ENCODE assay signal across 21 cellular contexts in genomic region chr15:57538822-57539221, GRCh38. TPM values are rescaled to one million over a fixed set of nuclear protein-coding genes. Genes with fewer than 3 reads are reported as not detected.
"Had no signal": no experiment of that assay in that cellular context is flagged by ENCODE, and none has a peak within 500 bp of the region (broad histone marks: within the 10 kb centered on the region; RNA-seq: fewer than 3 reads in every experiment).

No MANE protein-coding gene starts in this region.

- H3K4me1 Mint-ChIP-seq: naive thymus-derived CD8-positive, alpha-beta T cell had no signal

- H3K27ac ChIP-seq: epithelial cell of prostate, esophagus muscularis mucosa, gastrocnemius medialis, heart right ventricle, right atrium auricular region, tibial nerve, upper lobe of right lung had no signal

- DNase-seq: cortex of kidney; effector memory CD4-positive, alpha-beta T cell; gastrocnemius medialis; heart right ventricle; hypothalamus; mammary epithelial cell; mucosa of descending colon; naive thymus-derived CD8-positive, alpha-beta T cell; occipital lobe; stimulated activated CD4-positive, alpha-beta T cell treated with anti-CD3 and anti-CD28 coated beads, Interleukin-4, amount 100 ng/mL, for 1 hour; stimulated activated CD8-positive, alpha-beta memory T cell treated with anti-CD3 and anti-CD28 coated beads, Interleukin-4, amount 100 ng/mL, for 48 hours; upper lobe of right lung had no signal

- H3K4me1 ChIP-seq: gastrocnemius medialis, upper lobe of right lung had no signal

- H3K36me3 ChIP-seq: gastrocnemius medialis, right atrium auricular region, upper lobe of right lung, vagina had no signal

- H3K4me3 ChIP-seq: esophagus muscularis mucosa, gastrocnemius medialis, heart right ventricle, mucosa of descending colon, right atrium auricular region, tibial nerve, upper lobe of right lung, vagina had no signal

- H3K27me3 ChIP-seq: esophagus muscularis mucosa, gastrocnemius medialis, heart right ventricle, right atrium auricular region, tibial nerve, upper lobe of right lung, vagina had no signal

- H3K4me3 Mint-ChIP-seq: naive thymus-derived CD8-positive, alpha-beta T cell; neural crest cell; stimulated activated memory B cell treated with anti-CD40 and anti-IgM and Interleukin-4, amounts not matched to agents 10 μg/mL and 1 μg/mL and 100 μg/mL, for 72 hours; stimulated activated naive CD8-positive, alpha-beta T cell treated with anti-CD3 and anti-CD28 coated beads, Interleukin-15, Interleukin-2, amounts not matched to agents 100 ng/mL and 50 ng/mL, for 24 hours had no signal

- H3K9me3 ChIP-seq: esophagus muscularis mucosa, gastrocnemius medialis, heart right ventricle, mucosa of descending colon, right atrium auricular region, tibial nerve, upper lobe of right lung, vagina had no signal

- H3K36me3 Mint-ChIP-seq: naive thymus-derived CD8-positive, alpha-beta T cell had no signal

- H3K27ac Mint-ChIP-seq: stimulated activated memory B cell treated with anti-CD40 and anti-IgM and Interleukin-4, amounts not matched to agents 10 μg/mL and 1 μg/mL and 100 μg/mL, for 72 hours; stimulated activated naive CD8-positive, alpha-beta T cell treated with anti-CD3 and anti-CD28 coated beads, Interleukin-15, Interleukin-2, amounts not matched to agents 100 ng/mL and 50 ng/mL, for 24 hours had no signal

- ATAC-seq: gastrocnemius medialis; heart right ventricle; left lobe of liver; naive thymus-derived CD8-positive, alpha-beta T cell; stimulated activated memory B cell treated with anti-CD40 and anti-IgM and Interleukin-4, amounts not matched to agents 10 μg/mL and 1 μg/mL and 100 μg/mL, for 72 hours; upper lobe of right lung had no signal

RNA-seq across cellular contexts. Expression of gene MYZAP, which starts 52.9 kb away (rescaled TPM):
- total RNA-seq: naive thymus-derived CD8-positive, alpha-beta T cell had no signal
